17 cellular contexts compared by ENCODE assay signal in genomic region chr7:56479748-56480147, GRCh38.
A peak's percentile ranks its signal among the peaks of the same experiment; 100 is the strongest.
DNase-seq lines count a peak whose midpoint lies in the region; TF ChIP-seq lines count a peak whose summit lies in the region.
"Had no signal": no experiment of that assay in that cellular context is flagged by ENCODE, and none has a peak within 500 bp of the region (broad histone marks: within the 10 kb centered on the region; RNA-seq: fewer than 3 reads in every experiment).

No MANE protein-coding gene starts in this region.

- H3K27ac ChIP-seq in spleen = no peak overlapping the region
- H3K27ac ChIP-seq: 22Rv1; A549; BLaER1 treated with 17β-estradiol and CSF1 and Interleukin-3, amounts not matched to agents 10 nM and 100 nM; C4-2B had no signal

- peak; percentile 8 for DNase-seq in activated CD4-positive, alpha-beta T cell treated with anti-CD3 and anti-CD28 coated beads, Interleukin-2, amount 10 ng/mL, durations not matched to agents 24 days and 14 days
- DNase-seq in activated CD4-positive, alpha-beta T cell treated with anti-CD3 and anti-CD28 coated beads for 48 hours = no peak
- DNase-seq in osteocyte (ENCODE audit: extremely low spot score, unreplicated experiment) = peak; percentile 82
- DNase-seq in GM20000 (ENCODE audit: low spot score) = no peak
- DNase-seq in spleen = no peak
- DNase-seq: AML-193; Caco-2; Calu3; CD4-positive, alpha-beta T cell; CD8-positive, alpha-beta T cell; DMS79 treated with DMSO at 0.1 percent for 48 hours; GF-D8 had no signal

- H3K36me3 Mint-ChIP-seq in activated CD4-positive, alpha-beta T cell treated with anti-CD3 and anti-CD28 coated beads, Interleukin-2, amount 10 ng/mL, durations not matched to agents 24 days and 14 days (ENCODE audit: low read depth) = peaks cover 2% of the 10 kb centered on the region
- peaks cover 4% of the 10 kb centered on the region for H3K36me3 Mint-ChIP-seq in osteocyte (ENCODE audit: unreplicated experiment)
- H3K36me3 Mint-ChIP-seq: CD8-positive, alpha-beta T cell had no signal

- no peaks in the 10 kb centered on the region for H3K27me3 ChIP-seq in spleen (replicated peaks in 1 of 7)
- H3K27me3 ChIP-seq: BLaER1 treated with 17β-estradiol and CSF1 and Interleukin-3, amounts not matched to agents 10 nM and 100 nM had no signal

- H3K36me3 ChIP-seq in spleen = no peaks in the 10 kb centered on the region
- H3K36me3 ChIP-seq: BLaER1 treated with 17β-estradiol and CSF1 and Interleukin-3, amounts not matched to agents 10 nM and 100 nM had no signal

- TF ChIP-seq CTCF in osteocyte (IDR thresholded peaks at IDR 0.05) = no peak
- no peak for TF ChIP-seq CTCF in GM20000 (IDR thresholded peaks at IDR 0.05; ENCODE audit: extremely low read depth, missing control alignments)
- no peak for TF ChIP-seq CTCF in spleen (IDR thresholded peaks at IDR 0.05 in 8 of 11, conservative IDR thresholded peaks at IDR 0.05 in 3 of 11)

- no peak overlapping the region for H3K4me3 ChIP-seq in spleen
- H3K4me3 ChIP-seq: A549; BLaER1 treated with 17β-estradiol and CSF1 and Interleukin-3, amounts not matched to agents 10 nM and 100 nM had no signal

- H3K4me1 ChIP-seq in spleen = no peaks in the 10 kb centered on the region
- H3K4me1 ChIP-seq: A549; BLaER1 treated with 17β-estradiol and CSF1 and Interleukin-3, amounts not matched to agents 10 nM and 100 nM; Caco-2 had no signal

- peaks cover 21% of the 10 kb centered on the region for H3K9me3 Mint-ChIP-seq in activated CD4-positive, alpha-beta T cell treated with anti-CD3 and anti-CD28 coated beads, Interleukin-2, amount 10 ng/mL, durations not matched to agents 24 days and 14 days
- peaks cover 31% of the 10 kb centered on the region for H3K9me3 Mint-ChIP-seq in osteocyte (ENCODE audit: unreplicated experiment)

- H3K27me3 Mint-ChIP-seq in activated CD4-positive, alpha-beta T cell treated with anti-CD3 and anti-CD28 coated beads, Interleukin-2, amount 10 ng/mL, durations not matched to agents 24 days and 14 days = no peaks in the 10 kb centered on the region
- H3K27me3 Mint-ChIP-seq in osteocyte (ENCODE audit: unreplicated experiment) = no peaks in the 10 kb centered on the region
- H3K27me3 Mint-ChIP-seq: B cell; CD4-positive, alpha-beta T cell had no signal

- H3K4me3 Mint-ChIP-seq in activated CD4-positive, alpha-beta T cell treated with anti-CD3 and anti-CD28 coated beads, Interleukin-2, amount 10 ng/mL, durations not matched to agents 24 days and 14 days = no peak overlapping the region
- H3K4me3 Mint-ChIP-seq in osteocyte (ENCODE audit: unreplicated experiment) = no peak overlapping the region
- H3K4me3 Mint-ChIP-seq: B cell; CD4-positive, alpha-beta T cell; CD8-positive, alpha-beta T cell had no signal

- no peak for TF ChIP-seq POLR2A in spleen (IDR thresholded peaks at IDR 0.05)

- intact Hi-C loops in activated CD4-positive, alpha-beta T cell treated with anti-CD3 and anti-CD28 coated beads, Interleukin-2, amount 10 ng/mL, durations not matched to agents 24 days and 14 days (cut with micrococcal nuclease) = no loop called here
- intact Hi-C loops in spleen (cut with DNase I; ENCODE audit: low total_unique reads) = no loop called here

- peaks cover 0 to 100% (median 100%) of the 10 kb centered on the region in 8 donors for H3K9me3 ChIP-seq in spleen
- H3K9me3 ChIP-seq: Caco-2 had no signal

- WGBS in spleen, 5 donors = 17 to 57% (median 46%) methylated on average over 1 to 3 of the region's 3 CpGs

- H3K27ac Mint-ChIP-seq in activated CD4-positive, alpha-beta T cell treated with anti-CD3 and anti-CD28 coated beads, Interleukin-2, amount 10 ng/mL, durations not matched to agents 24 days and 14 days = no peak overlapping the region
- no peak overlapping the region for H3K27ac Mint-ChIP-seq in osteocyte (ENCODE audit: unreplicated experiment)
- H3K27ac Mint-ChIP-seq: B cell; CD4-positive, alpha-beta T cell; CD8-positive, alpha-beta T cell had no signal

- H3K4me1 Mint-ChIP-seq in activated CD4-positive, alpha-beta T cell treated with anti-CD3 and anti-CD28 coated beads, Interleukin-2, amount 10 ng/mL, durations not matched to agents 24 days and 14 days = no peaks in the 10 kb centered on the region
- no peaks in the 10 kb centered on the region for H3K4me1 Mint-ChIP-seq in osteocyte (ENCODE audit: unreplicated experiment)
- H3K4me1 Mint-ChIP-seq: B cell had no signal

Comparison
In these comparisons a context has a peak if more than half of its experiments do, and no peak if none do; other contexts are left out.
1. DNase-seq: peak in activated CD4-positive, alpha-beta T cell treated with anti-CD3 and anti-CD28 coated beads, Interleukin-2, amount 10 ng/mL, durations not matched to agents 24 days and 14 days (single experiment) and osteocyte (single experiment); none in activated CD4-positive, alpha-beta T cell treated with anti-CD3 and anti-CD28 coated beads for 48 hours (single experiment), GM20000 (single experiment) and spleen (single experiment).